1 cellular context compared by ENCODE assay signal in the genomic region with DNA sequence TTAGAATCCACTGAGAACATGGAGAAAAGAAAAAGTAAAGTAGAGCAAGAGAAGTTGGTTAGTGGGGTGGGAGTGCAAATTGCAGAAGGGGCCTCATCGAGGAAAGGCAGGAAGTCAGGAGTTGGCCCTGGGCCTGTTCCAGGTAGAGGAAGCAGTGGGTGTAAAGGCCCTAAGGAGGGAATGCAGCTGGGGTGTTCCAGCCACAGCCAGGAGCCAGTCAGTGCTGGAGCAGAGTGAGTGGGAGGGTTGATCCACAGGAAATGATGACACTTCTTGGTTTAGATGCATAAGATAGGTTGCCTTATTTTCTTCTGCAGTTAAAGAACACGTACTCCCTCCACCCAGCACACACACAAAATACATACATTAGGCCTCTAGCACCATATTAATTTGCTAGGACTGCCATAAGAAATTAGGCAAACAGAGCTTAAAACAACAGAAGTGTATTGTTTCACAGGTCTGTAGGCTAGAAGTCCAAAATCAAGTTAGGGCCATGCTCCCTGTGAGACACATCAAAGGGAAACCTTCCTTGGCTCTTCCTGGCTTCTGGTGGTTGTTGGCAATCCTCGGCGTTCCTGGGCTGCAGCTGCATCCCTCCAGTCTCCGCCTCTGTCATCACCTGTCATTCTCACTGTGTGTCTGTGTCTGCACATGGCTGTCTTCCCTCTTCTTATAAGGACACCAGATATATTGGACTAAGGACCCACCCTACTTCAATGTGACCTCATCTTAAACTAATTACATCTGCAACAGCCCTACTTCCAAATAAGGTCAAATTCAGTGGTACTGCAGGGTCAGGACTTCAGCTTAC.
TF ChIP-seq lines count a peak whose summit lies in the region.

No MANE protein-coding gene starts in this region.

TF ChIP-seq in K562, 482 proteins besides CTCF, POLR2A, EP300 and RAD21 (continued from another document and continues in another):
- TF ChIP-seq, protein P1, sequence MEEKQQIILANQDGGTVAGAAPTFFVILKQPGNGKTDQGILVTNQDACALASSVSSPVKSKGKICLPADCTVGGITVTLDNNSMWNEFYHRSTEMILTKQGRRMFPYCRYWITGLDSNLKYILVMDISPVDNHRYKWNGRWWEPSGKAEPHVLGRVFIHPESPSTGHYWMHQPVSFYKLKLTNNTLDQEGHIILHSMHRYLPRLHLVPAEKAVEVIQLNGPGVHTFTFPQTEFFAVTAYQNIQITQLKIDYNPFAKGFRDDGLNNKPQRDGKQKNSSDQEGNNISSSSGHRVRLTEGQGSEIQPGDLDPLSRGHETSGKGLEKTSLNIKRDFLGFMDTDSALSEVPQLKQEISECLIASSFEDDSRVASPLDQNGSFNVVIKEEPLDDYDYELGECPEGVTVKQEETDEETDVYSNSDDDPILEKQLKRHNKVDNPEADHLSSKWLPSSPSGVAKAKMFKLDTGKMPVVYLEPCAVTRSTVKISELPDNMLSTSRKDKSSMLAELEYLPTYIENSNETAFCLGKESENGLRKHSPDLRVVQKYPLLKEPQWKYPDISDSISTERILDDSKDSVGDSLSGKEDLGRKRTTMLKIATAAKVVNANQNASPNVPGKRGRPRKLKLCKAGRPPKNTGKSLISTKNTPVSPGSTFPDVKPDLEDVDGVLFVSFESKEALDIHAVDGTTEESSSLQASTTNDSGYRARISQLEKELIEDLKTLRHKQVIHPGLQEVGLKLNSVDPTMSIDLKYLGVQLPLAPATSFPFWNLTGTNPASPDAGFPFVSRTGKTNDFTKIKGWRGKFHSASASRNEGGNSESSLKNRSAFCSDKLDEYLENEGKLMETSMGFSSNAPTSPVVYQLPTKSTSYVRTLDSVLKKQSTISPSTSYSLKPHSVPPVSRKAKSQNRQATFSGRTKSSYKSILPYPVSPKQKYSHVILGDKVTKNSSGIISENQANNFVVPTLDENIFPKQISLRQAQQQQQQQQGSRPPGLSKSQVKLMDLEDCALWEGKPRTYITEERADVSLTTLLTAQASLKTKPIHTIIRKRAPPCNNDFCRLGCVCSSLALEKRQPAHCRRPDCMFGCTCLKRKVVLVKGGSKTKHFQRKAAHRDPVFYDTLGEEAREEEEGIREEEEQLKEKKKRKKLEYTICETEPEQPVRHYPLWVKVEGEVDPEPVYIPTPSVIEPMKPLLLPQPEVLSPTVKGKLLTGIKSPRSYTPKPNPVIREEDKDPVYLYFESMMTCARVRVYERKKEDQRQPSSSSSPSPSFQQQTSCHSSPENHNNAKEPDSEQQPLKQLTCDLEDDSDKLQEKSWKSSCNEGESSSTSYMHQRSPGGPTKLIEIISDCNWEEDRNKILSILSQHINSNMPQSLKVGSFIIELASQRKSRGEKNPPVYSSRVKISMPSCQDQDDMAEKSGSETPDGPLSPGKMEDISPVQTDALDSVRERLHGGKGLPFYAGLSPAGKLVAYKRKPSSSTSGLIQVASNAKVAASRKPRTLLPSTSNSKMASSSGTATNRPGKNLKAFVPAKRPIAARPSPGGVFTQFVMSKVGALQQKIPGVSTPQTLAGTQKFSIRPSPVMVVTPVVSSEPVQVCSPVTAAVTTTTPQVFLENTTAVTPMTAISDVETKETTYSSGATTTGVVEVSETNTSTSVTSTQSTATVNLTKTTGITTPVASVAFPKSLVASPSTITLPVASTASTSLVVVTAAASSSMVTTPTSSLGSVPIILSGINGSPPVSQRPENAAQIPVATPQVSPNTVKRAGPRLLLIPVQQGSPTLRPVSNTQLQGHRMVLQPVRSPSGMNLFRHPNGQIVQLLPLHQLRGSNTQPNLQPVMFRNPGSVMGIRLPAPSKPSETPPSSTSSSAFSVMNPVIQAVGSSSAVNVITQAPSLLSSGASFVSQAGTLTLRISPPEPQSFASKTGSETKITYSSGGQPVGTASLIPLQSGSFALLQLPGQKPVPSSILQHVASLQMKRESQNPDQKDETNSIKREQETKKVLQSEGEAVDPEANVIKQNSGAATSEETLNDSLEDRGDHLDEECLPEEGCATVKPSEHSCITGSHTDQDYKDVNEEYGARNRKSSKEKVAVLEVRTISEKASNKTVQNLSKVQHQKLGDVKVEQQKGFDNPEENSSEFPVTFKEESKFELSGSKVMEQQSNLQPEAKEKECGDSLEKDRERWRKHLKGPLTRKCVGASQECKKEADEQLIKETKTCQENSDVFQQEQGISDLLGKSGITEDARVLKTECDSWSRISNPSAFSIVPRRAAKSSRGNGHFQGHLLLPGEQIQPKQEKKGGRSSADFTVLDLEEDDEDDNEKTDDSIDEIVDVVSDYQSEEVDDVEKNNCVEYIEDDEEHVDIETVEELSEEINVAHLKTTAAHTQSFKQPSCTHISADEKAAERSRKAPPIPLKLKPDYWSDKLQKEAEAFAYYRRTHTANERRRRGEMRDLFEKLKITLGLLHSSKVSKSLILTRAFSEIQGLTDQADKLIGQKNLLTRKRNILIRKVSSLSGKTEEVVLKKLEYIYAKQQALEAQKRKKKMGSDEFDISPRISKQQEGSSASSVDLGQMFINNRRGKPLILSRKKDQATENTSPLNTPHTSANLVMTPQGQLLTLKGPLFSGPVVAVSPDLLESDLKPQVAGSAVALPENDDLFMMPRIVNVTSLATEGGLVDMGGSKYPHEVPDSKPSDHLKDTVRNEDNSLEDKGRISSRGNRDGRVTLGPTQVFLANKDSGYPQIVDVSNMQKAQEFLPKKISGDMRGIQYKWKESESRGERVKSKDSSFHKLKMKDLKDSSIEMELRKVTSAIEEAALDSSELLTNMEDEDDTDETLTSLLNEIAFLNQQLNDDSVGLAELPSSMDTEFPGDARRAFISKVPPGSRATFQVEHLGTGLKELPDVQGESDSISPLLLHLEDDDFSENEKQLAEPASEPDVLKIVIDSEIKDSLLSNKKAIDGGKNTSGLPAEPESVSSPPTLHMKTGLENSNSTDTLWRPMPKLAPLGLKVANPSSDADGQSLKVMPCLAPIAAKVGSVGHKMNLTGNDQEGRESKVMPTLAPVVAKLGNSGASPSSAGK (IDR thresholded peaks at IDR 0.05): no peak
- TF ChIP-seq NR2F6 (CRISPR knock-in tag; IDR thresholded peaks at IDR 0.05): no peak
- TF ChIP-seq TEAD4 (IDR thresholded peaks at IDR 0.05; ENCODE audit: low read length): no peak; the same call in 1 of the 2 replicates
- no peak for TF ChIP-seq TEAD4 (CRISPR knock-in tag; IDR thresholded peaks at IDR 0.05; ENCODE audit: borderline replicate concordance)
- no peak for TF ChIP-seq ETS2 (tag; IDR thresholded peaks at IDR 0.05; ENCODE audit: borderline replicate concordance, poor library complexity, severe bottlenecking)
- TF ChIP-seq CBX8 (IDR thresholded peaks at IDR 0.05; ENCODE audit: borderline replicate concordance, extremely low read depth, low read depth, low read length, poor library complexity, severe bottlenecking): no peak
- TF ChIP-seq POLR2B (IDR thresholded peaks at IDR 0.05; ENCODE audit: low read depth, partially characterized antibody): no peak
- no peak for TF ChIP-seq KDM2B (CRISPR knock-in tag; IDR thresholded peaks at IDR 0.05)
- TF ChIP-seq CBFB (CRISPR knock-in tag; IDR thresholded peaks at IDR 0.05): no peak
- TF ChIP-seq, protein P2, sequence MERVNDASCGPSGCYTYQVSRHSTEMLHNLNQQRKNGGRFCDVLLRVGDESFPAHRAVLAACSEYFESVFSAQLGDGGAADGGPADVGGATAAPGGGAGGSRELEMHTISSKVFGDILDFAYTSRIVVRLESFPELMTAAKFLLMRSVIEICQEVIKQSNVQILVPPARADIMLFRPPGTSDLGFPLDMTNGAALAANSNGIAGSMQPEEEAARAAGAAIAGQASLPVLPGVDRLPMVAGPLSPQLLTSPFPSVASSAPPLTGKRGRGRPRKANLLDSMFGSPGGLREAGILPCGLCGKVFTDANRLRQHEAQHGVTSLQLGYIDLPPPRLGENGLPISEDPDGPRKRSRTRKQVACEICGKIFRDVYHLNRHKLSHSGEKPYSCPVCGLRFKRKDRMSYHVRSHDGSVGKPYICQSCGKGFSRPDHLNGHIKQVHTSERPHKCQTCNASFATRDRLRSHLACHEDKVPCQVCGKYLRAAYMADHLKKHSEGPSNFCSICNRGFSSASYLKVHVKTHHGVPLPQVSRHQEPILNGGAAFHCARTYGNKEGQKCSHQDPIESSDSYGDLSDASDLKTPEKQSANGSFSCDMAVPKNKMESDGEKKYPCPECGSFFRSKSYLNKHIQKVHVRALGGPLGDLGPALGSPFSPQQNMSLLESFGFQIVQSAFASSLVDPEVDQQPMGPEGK (CRISPR knock-in tag; IDR thresholded peaks at IDR 0.05; ENCODE audit: borderline replicate concordance): no peak
- TF ChIP-seq TAF1 (IDR thresholded peaks at IDR 0.05; ENCODE audit: control insufficient read depth, extremely low read depth, insufficient read depth, low read length, severe bottlenecking): no peak
- 0 out of 2 replicates have a peak, but pooled peaks have one; percentile 50 for TF ChIP-seq RHOXF2B (CRISPR knock-in tag; conservative IDR thresholded peaks at IDR 0.05)
- TF ChIP-seq SAFB2 (IDR thresholded peaks at IDR 0.05; ENCODE audit: borderline replicate concordance, low read depth, low read length, severe bottlenecking): no peak
- peak; percentile 30; the same call in 1 of the 2 replicates for TF ChIP-seq SMARCE1 (IDR thresholded peaks at IDR 0.05)
- TF ChIP-seq, protein P3, sequence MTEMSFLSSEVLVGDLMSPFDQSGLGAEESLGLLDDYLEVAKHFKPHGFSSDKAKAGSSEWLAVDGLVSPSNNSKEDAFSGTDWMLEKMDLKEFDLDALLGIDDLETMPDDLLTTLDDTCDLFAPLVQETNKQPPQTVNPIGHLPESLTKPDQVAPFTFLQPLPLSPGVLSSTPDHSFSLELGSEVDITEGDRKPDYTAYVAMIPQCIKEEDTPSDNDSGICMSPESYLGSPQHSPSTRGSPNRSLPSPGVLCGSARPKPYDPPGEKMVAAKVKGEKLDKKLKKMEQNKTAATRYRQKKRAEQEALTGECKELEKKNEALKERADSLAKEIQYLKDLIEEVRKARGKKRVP (CRISPR knock-in tag; IDR thresholded peaks at IDR 0.05): peak; percentile 71
- no peak for TF ChIP-seq ZNF253 (CRISPR knock-in tag; conservative IDR thresholded peaks at IDR 0.05)
- TF ChIP-seq, protein P4, sequence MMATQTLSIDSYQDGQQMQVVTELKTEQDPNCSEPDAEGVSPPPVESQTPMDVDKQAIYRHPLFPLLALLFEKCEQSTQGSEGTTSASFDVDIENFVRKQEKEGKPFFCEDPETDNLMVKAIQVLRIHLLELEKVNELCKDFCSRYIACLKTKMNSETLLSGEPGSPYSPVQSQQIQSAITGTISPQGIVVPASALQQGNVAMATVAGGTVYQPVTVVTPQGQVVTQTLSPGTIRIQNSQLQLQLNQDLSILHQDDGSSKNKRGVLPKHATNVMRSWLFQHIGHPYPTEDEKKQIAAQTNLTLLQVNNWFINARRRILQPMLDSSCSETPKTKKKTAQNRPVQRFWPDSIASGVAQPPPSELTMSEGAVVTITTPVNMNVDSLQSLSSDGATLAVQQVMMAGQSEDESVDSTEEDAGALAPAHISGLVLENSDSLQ (IDR thresholded peaks at IDR 0.05): no peak
- TF ChIP-seq ZNF780A (CRISPR knock-in tag; IDR thresholded peaks at IDR 0.05): no peak
- TF ChIP-seq PHF20 (IDR thresholded peaks at IDR 0.05; ENCODE audit: partially characterized antibody): no peak
- TF ChIP-seq, protein P5, sequence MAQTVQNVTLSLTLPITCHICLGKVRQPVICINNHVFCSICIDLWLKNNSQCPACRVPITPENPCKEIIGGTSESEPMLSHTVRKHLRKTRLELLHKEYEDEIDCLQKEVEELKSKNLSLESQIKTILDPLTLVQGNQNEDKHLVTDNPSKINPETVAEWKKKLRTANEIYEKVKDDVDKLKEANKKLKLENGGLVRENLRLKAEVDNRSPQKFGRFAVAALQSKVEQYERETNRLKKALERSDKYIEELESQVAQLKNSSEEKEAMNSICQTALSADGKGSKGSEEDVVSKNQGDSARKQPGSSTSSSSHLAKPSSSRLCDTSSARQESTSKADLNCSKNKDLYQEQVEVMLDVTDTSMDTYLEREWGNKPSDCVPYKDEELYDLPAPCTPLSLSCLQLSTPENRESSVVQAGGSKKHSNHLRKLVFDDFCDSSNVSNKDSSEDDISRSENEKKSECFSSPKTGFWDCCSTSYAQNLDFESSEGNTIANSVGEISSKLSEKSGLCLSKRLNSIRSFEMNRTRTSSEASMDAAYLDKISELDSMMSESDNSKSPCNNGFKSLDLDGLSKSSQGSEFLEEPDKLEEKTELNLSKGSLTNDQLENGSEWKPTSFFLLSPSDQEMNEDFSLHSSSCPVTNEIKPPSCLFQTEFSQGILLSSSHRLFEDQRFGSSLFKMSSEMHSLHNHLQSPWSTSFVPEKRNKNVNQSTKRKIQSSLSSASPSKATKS (CRISPR knock-in tag; IDR thresholded peaks at IDR 0.05): no peak
- no peak for TF ChIP-seq CREB1 (IDR thresholded peaks at IDR 0.05)
- TF ChIP-seq CREB1 (CRISPR knock-in tag; IDR thresholded peaks at IDR 0.05): 0 out of 2 replicates have a peak, but pooled peaks have one; percentile 24
- TF ChIP-seq RBM22 (IDR thresholded peaks at IDR 0.05; ENCODE audit: low read depth, low read length, poor library complexity, severe bottlenecking): no peak
- peak; percentile 85 for TF ChIP-seq GABPA (tag; conservative IDR thresholded peaks at IDR 0.05; ENCODE audit: low read depth)
- TF ChIP-seq ARID1B (IDR thresholded peaks at IDR 0.05): peak; percentile 10; the same call in 1 of the 2 replicates
- no peak for TF ChIP-seq MIER1 (IDR thresholded peaks at IDR 0.05; ENCODE audit: low read depth)
- TF ChIP-seq, protein P6, sequence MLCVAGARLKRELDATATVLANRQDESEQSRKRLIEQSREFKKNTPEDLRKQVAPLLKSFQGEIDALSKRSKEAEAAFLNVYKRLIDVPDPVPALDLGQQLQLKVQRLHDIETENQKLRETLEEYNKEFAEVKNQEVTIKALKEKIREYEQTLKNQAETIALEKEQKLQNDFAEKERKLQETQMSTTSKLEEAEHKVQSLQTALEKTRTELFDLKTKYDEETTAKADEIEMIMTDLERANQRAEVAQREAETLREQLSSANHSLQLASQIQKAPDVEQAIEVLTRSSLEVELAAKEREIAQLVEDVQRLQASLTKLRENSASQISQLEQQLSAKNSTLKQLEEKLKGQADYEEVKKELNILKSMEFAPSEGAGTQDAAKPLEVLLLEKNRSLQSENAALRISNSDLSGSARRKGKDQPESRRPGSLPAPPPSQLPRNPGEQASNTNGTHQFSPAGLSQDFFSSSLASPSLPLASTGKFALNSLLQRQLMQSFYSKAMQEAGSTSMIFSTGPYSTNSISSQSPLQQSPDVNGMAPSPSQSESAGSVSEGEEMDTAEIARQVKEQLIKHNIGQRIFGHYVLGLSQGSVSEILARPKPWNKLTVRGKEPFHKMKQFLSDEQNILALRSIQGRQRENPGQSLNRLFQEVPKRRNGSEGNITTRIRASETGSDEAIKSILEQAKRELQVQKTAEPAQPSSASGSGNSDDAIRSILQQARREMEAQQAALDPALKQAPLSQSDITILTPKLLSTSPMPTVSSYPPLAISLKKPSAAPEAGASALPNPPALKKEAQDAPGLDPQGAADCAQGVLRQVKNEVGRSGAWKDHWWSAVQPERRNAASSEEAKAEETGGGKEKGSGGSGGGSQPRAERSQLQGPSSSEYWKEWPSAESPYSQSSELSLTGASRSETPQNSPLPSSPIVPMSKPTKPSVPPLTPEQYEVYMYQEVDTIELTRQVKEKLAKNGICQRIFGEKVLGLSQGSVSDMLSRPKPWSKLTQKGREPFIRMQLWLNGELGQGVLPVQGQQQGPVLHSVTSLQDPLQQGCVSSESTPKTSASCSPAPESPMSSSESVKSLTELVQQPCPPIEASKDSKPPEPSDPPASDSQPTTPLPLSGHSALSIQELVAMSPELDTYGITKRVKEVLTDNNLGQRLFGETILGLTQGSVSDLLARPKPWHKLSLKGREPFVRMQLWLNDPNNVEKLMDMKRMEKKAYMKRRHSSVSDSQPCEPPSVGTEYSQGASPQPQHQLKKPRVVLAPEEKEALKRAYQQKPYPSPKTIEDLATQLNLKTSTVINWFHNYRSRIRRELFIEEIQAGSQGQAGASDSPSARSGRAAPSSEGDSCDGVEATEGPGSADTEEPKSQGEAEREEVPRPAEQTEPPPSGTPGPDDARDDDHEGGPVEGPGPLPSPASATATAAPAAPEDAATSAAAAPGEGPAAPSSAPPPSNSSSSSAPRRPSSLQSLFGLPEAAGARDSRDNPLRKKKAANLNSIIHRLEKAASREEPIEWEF (CRISPR knock-in tag; IDR thresholded peaks at IDR 0.05): no peak
- TF ChIP-seq ASH1L (IDR thresholded peaks at IDR 0.05; ENCODE audit: borderline replicate concordance, low read depth, partially characterized antibody): no peak
